Comparison of ENCODE assay signal across 5 cellular contexts in the genomic region with DNA sequence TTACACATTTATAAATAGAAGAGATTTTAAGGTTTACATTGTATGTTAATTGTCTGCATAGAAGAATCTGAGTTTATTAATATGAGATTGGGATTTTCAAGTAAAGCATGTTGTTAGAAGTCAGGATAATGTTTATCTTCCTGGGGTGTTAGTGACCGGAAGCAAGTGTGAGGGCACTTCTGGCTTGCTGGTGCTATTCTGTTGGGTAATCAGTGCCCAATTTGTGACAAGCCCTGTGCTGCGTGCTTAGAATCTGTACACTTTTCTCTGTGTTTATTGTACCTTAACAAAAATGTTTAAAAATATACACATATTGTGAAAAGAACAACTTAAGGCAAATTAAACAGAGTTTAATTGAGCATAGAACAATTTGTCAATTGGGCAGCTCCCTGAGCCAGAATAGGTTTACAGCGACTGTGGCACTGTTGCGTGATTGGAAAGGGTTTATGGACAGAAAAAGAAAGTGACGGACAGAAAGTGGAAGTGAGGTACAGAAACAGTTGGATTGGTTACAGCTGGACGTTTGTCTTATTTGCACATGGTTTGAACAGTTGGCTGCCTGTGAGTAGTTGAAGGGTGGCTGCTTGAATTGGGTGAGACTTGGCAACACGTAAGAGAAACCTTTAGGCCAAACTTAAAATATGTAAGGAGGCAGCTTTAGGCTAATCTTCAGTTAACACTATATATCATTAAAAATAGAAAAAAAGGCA. TPM values are rescaled to one million over a fixed set of nuclear protein-coding genes. Genes with fewer than 3 reads are reported as not detected.
"Had no signal": no experiment of that assay in that cellular context is flagged by ENCODE, and none has a peak within 500 bp of the region (broad histone marks: within the 10 kb centered on the region; RNA-seq: fewer than 3 reads in every experiment).

No MANE protein-coding gene starts in this region.

RNA-seq across cellular contexts. Expression of gene ABCC6, which starts 26.5 kb away (rescaled TPM):
- total RNA-seq: activated B cell treated with CpG ODN at 0.5 μM for 24 hours; activated CD8-positive, alpha-beta T cell treated with anti-CD3 and anti-CD28 coated beads for 36 hours; activated T-cell treated with anti-CD3 and anti-CD28 coated beads, Interleukin-2, amount 50 U/mL, for 4 hours; foreskin keratinocyte; T-helper 2 cell treated with Interferon-gamma antibody and Interleukin-4, amounts not matched to agents 100 ng/mL and 5 ng/mL, for 36 hours had no signal
